6 cellular contexts compared by ENCODE assay signal in genomic region chr3:119989981-119990380, GRCh38.
DNase-seq lines count a peak whose midpoint lies in the region; ATAC-seq and TF ChIP-seq lines count a peak whose summit lies in the region.
"Not testable (repeated sequence)": the region's sequence is repeated elsewhere in the genome, so short reads cannot be mapped to it uniquely, and the experiment has no call there.

No MANE protein-coding gene starts in this region.

- peak overlapping the region; percentile 13 for H3K27ac Mint-ChIP-seq in Caco-2 (ENCODE audit: unreplicated experiment)
- peak overlapping the region; percentile 25 for H3K27ac Mint-ChIP-seq in activated T-helper 17 cell treated with anti-CD3 and anti-CD28 coated beads, Interleukin-2, amount 50 U/mL, for 72 hours
- H3K27ac Mint-ChIP-seq in natural killer cell, result peak overlapping the region; percentile 26 to 68
- peak overlapping the region; percentile 35 for H3K27ac Mint-ChIP-seq in osteocyte (ENCODE audit: unreplicated experiment)
- peak overlapping the region; percentile 6 for H3K27ac Mint-ChIP-seq in stimulated activated effector memory CD8-positive, alpha-beta T cell treated with anti-CD3 and anti-CD28 coated beads, Interleukin-12 subunit alpha, Interleukin-12 subunit beta, amount 100 ng/mL, for 72 hours

- not testable (repeated sequence) for TF ChIP-seq CTCF in Caco-2 (IDR thresholded peaks at IDR 0.05; ENCODE audit: insufficient read depth in 1 of 2, low read depth in 1 of 2, low read length in 1 of 2, severe bottlenecking in 1 of 2, unreplicated experiment in 1 of 2); foreskin keratinocyte (conservative IDR thresholded peaks at IDR 0.05); natural killer cell (IDR thresholded peaks at IDR 0.05); osteocyte (IDR thresholded peaks at IDR 0.05)

- H3K27ac ChIP-seq in foreskin keratinocyte, result peak overlapping the region; percentile 60

- H3K27me3 Mint-ChIP-seq in Caco-2 (ENCODE audit: insufficient read depth, unreplicated experiment); activated T-helper 17 cell treated with anti-CD3 and anti-CD28 coated beads, Interleukin-2, amount 50 U/mL, for 72 hours; natural killer cell (ENCODE audit: low read depth in 2 of 2); osteocyte (ENCODE audit: unreplicated experiment): not testable (repeated sequence)

- not testable (repeated sequence) for H3K36me3 ChIP-seq in Caco-2 (ENCODE audit: control insufficient read depth, insufficient read depth, low read length)

- CTCF ChIA-PET in Caco-2 (lab: Charles Lee), result not testable (repeated sequence)

- H3K4me1 Mint-ChIP-seq in Caco-2 (ENCODE audit: low read depth, unreplicated experiment) (peaks cover 16% of the 10 kb centered on the region), natural killer cell (peaks cover 40 to 60% of the 10 kb centered on the region in 2 donors), osteocyte (ENCODE audit: unreplicated experiment) (peaks cover 35% of the 10 kb centered on the region)
- H3K4me1 Mint-ChIP-seq in activated T-helper 17 cell treated with anti-CD3 and anti-CD28 coated beads, Interleukin-2, amount 50 U/mL, for 72 hours, result peaks cover 27% of the 10 kb centered on the region
- peaks cover 37% of the 10 kb centered on the region for H3K4me1 Mint-ChIP-seq in stimulated activated effector memory CD8-positive, alpha-beta T cell treated with anti-CD3 and anti-CD28 coated beads, Interleukin-12 subunit alpha, Interleukin-12 subunit beta, amount 100 ng/mL, for 72 hours

- intact Hi-C loops in Caco-2 (cut with micrococcal nuclease; ENCODE audit: unreplicated experiment); natural killer cell (cut with micrococcal nuclease): not testable (repeated sequence)

- BruUV-seq in Caco-2 (replicated peaks; lab: Mats Ljungman, UMichigan), result not testable (repeated sequence)

- H3K9me3 ChIP-seq in Caco-2, result not testable (repeated sequence)

- not testable (repeated sequence) for H3K27me3 ChIP-seq in Caco-2 (replicated peaks; ENCODE audit: control insufficient read depth, insufficient read depth, low read length); foreskin keratinocyte

- H3K9me3 Mint-ChIP-seq in Caco-2 (ENCODE audit: unreplicated experiment); activated T-helper 17 cell treated with anti-CD3 and anti-CD28 coated beads, Interleukin-2, amount 50 U/mL, for 72 hours; natural killer cell; osteocyte (ENCODE audit: unreplicated experiment); stimulated activated effector memory CD8-positive, alpha-beta T cell treated with anti-CD3 and anti-CD28 coated beads, Interleukin-12 subunit alpha, Interleukin-12 subunit beta, amount 100 ng/mL, for 72 hours: not testable (repeated sequence)

- ATAC-seq in activated T-helper 17 cell treated with anti-CD3 and anti-CD28 coated beads, Interleukin-2, amount 50 U/mL, for 72 hours (replicated peaks); foreskin keratinocyte; natural killer cell; stimulated activated effector memory CD8-positive, alpha-beta T cell treated with anti-CD3 and anti-CD28 coated beads, Interleukin-12 subunit alpha, Interleukin-12 subunit beta, amount 100 ng/mL, for 72 hours: not testable (repeated sequence)

- H3K4me3 ChIP-seq in Caco-2 (ENCODE audit: low read depth, low read length), result not testable (repeated sequence)

- POLR2A ChIA-PET in Caco-2 (lab: Charles Lee), result not testable (repeated sequence)

- not testable (repeated sequence) for H3K36me3 Mint-ChIP-seq in Caco-2 (ENCODE audit: insufficient read depth, unreplicated experiment); activated T-helper 17 cell treated with anti-CD3 and anti-CD28 coated beads, Interleukin-2, amount 50 U/mL, for 72 hours (ENCODE audit: low read depth)
- H3K36me3 Mint-ChIP-seq in natural killer cell, result peaks cover 17% of the 10 kb centered on the region
- H3K36me3 Mint-ChIP-seq in osteocyte (ENCODE audit: unreplicated experiment), result peaks cover 15% of the 10 kb centered on the region
- H3K36me3 Mint-ChIP-seq in stimulated activated effector memory CD8-positive, alpha-beta T cell treated with anti-CD3 and anti-CD28 coated beads, Interleukin-12 subunit alpha, Interleukin-12 subunit beta, amount 100 ng/mL, for 72 hours, result peaks cover 12% of the 10 kb centered on the region

- H3K4me3 Mint-ChIP-seq in Caco-2 (ENCODE audit: unreplicated experiment); activated T-helper 17 cell treated with anti-CD3 and anti-CD28 coated beads, Interleukin-2, amount 50 U/mL, for 72 hours; natural killer cell; osteocyte (ENCODE audit: unreplicated experiment); stimulated activated effector memory CD8-positive, alpha-beta T cell treated with anti-CD3 and anti-CD28 coated beads, Interleukin-12 subunit alpha, Interleukin-12 subunit beta, amount 100 ng/mL, for 72 hours: not testable (repeated sequence)

- not testable (repeated sequence) for H3K4me1 ChIP-seq in Caco-2, foreskin keratinocyte

- DNase-seq in Caco-2; foreskin keratinocyte; natural killer cell; osteocyte (ENCODE audit: extremely low spot score, unreplicated experiment); stimulated activated effector memory CD8-positive, alpha-beta T cell treated with anti-CD3 and anti-CD28 coated beads, Interleukin-12 subunit alpha, Interleukin-12 subunit beta, amount 100 ng/mL, for 72 hours (ENCODE audit: low spot score in 2 of 2): not testable (repeated sequence)
